In the genomic region with DNA sequence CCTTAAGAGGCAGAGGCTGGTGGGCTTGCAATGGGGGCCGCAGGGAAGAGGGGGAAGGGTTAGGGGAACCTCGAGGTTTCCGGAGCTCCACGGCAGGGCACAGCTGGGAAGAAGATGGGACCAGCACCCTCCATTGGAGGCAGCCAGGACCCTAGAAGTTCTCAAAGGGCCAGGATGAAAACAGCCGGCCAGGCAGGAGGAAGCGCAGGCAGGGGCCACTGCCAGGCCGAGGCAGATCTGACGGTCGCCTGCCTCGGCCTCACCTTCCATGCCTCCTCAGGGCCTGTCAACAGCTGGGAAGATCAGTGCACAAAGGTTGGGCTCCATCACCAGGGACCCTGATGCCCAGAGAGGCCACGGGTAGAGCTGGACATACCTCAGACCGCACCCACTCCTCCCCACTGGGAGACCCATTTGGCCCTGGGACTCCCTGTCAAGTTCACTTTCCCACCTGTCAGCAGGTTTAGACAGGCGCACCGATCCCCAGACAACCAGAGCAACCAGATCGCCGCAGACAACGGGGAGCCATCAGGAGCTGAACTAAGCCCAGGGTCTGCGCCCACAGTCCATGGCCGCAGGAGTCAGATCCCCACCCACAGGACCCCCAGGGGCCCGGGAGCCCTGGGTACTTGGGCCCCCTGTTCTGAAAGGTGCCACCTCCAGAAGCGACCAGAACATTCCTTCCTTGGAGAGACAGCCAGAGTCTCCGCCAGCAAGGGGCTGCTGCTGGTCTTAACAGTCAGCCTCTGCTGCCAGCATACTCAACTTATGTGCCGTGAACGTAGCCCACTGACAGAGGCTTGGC, we compare ENCODE assay signal across 9 cellular contexts. TPM values are rescaled to one million over a fixed set of nuclear protein-coding genes. Genes with fewer than 3 reads are reported as not detected.
DNase-seq lines count a peak whose midpoint lies in the region; ATAC-seq and TF ChIP-seq lines count a peak whose summit lies in the region.
"Had no signal": no experiment of that assay in that cellular context is flagged by ENCODE, and none has a peak within 500 bp of the region (broad histone marks: within the 10 kb centered on the region; RNA-seq: fewer than 3 reads in every experiment).

No MANE protein-coding gene starts in this region.

- no peak overlapping the region for H3K4me3 ChIP-seq in GM06990 (replicated peaks; ENCODE audit: low read depth, low read length)

- H3K4me1 Mint-ChIP-seq in effector memory CD8-positive, alpha-beta T cell (ENCODE audit: low read depth in 2 of 2), result peaks cover 0 to 6% of the 10 kb centered on the region in 2 donors
- H3K4me1 Mint-ChIP-seq in osteocyte (ENCODE audit: unreplicated experiment), result peaks cover 8% of the 10 kb centered on the region

- H3K36me3 ChIP-seq in GM06990 (ENCODE audit: control insufficient read depth, insufficient read depth, low read length), result peaks cover 2% of the 10 kb centered on the region; the same call in 1 of the 2 replicates

- H3K27ac Mint-ChIP-seq in effector memory CD8-positive, alpha-beta T cell, result peak overlapping the region in 1 of 2 donors; percentile 10
- H3K27ac Mint-ChIP-seq in osteocyte (ENCODE audit: unreplicated experiment), result no peak overlapping the region

- DNase-seq in GM06990 (ENCODE audit: extremely low read depth, insufficient read length) (peak; percentile 1), RPMI8226 (peak; percentile 1), osteocyte (ENCODE audit: extremely low spot score, unreplicated experiment) (peak; percentile 74), DMS153 (lab: John Stamatoyannopoulos, UW) (no peak), NCI-H1048 (lab: John Stamatoyannopoulos, UW) (no peak), caudate nucleus (lab: John Stamatoyannopoulos, UW) (no peak)
- DNase-seq in effector memory CD8-positive, alpha-beta T cell, result no peak
- DNase-seq: NCI-H1417 treated with DMSO at 0.1 percent for 48 hours had no signal

- no peaks in the 10 kb centered on the region for H3K36me3 Mint-ChIP-seq in effector memory CD8-positive, alpha-beta T cell (ENCODE audit: insufficient read depth)
- H3K36me3 Mint-ChIP-seq in osteocyte (ENCODE audit: unreplicated experiment), result no peaks in the 10 kb centered on the region

- no peaks in the 10 kb centered on the region for H3K27me3 ChIP-seq in GM06990 (replicated peaks; ENCODE audit: control insufficient read depth, insufficient read depth, low read length)

- H3K9me3 Mint-ChIP-seq in effector memory CD8-positive, alpha-beta T cell, result no peaks in the 10 kb centered on the region
- H3K9me3 Mint-ChIP-seq in osteocyte (ENCODE audit: unreplicated experiment), result no peaks in the 10 kb centered on the region

- H3K27me3 Mint-ChIP-seq in effector memory CD8-positive, alpha-beta T cell, result no peaks in the 10 kb centered on the region
- H3K27me3 Mint-ChIP-seq in osteocyte (ENCODE audit: unreplicated experiment), result no peaks in the 10 kb centered on the region

- H3K4me3 Mint-ChIP-seq in effector memory CD8-positive, alpha-beta T cell, result peak overlapping the region; percentile 67 to 73
- no peak overlapping the region for H3K4me3 Mint-ChIP-seq in osteocyte (ENCODE audit: unreplicated experiment)

- H3K27ac ChIP-seq in caudate nucleus (ENCODE audit: low read depth, low read length), result no peak overlapping the region

- TF ChIP-seq CTCF in GM06990 (IDR thresholded peaks at IDR 0.05; ENCODE audit: insufficient read depth, low read length, poor library complexity, severe bottlenecking), result no peak
- no peak for TF ChIP-seq CTCF in osteocyte (IDR thresholded peaks at IDR 0.05)

- no peak for ATAC-seq in effector memory CD8-positive, alpha-beta T cell (replicated peaks)
- no peak for ATAC-seq in GM18511 (IDR thresholded peaks at IDR 0.05; ENCODE audit: unreplicated experiment)

RNA-seq across cellular contexts. Expression of gene SLC19A1, which starts 2.2 kb away (rescaled TPM):
- 11.0 and 14.4 TPM in 2 replicates for total RNA-seq in osteocyte

Comparison
In these comparisons a context has a peak if more than half of its experiments do, and no peak if none do; other contexts are left out.
1. DNase-seq: peak in GM06990 (single experiment), RPMI8226 (single experiment) and osteocyte (single experiment); none in effector memory CD8-positive, alpha-beta T cell (0 of 3), DMS153 (single experiment), NCI-H1048 (single experiment) and caudate nucleus (0 of 61).